10 cellular contexts compared by ENCODE assay signal in genomic region chr16:14284371-14284770, GRCh38.
DNase-seq lines count a peak whose midpoint lies in the region; ATAC-seq and FAIRE-seq lines count a peak whose summit lies in the region.
"Had no signal": no experiment of that assay in that cellular context is flagged by ENCODE, and none has a peak within 500 bp of the region (broad histone marks: within the 10 kb centered on the region; RNA-seq: fewer than 3 reads in every experiment).

No MANE protein-coding gene starts in this region.

- H3K9me3 ChIP-seq in skeletal muscle tissue (ENCODE audit: control insufficient read depth in 3 of 3, low read length in 3 of 3): peaks cover 0 to 2% (median under 1%) of the 10 kb centered on the region in 3 donors

- CTCF ChIA-PET in activated naive CD4-positive, alpha-beta T cell treated with anti-CD3 and anti-CD28 coated beads for 36 hours (lab: Charles Lee): interaction anchor here (1.3 kb wide), 1 partner anchor 361 kb away, joined by 3 read pairs; no protein-coding TSS in a partner anchor

- peaks cover 11 to 18% (median 12%) of the 10 kb centered on the region in 3 donors for H3K4me1 ChIP-seq in skeletal muscle tissue (ENCODE audit: control insufficient read depth in 3 of 3, insufficient read depth in 3 of 3, low read length in 3 of 3)

- no peak for ATAC-seq in effector memory CD8-positive, alpha-beta T cell (replicated peaks)

- peak overlapping the region; percentile 93 for H3K27ac ChIP-seq in skeletal muscle tissue (ENCODE audit: low read depth, low read length)

- no peak overlapping the region for H3K27ac Mint-ChIP-seq in activated naive CD4-positive, alpha-beta T cell treated with anti-CD3 and anti-CD28 coated beads for 36 hours
- peak overlapping the region; percentile 96 to 98 for H3K27ac Mint-ChIP-seq in effector memory CD8-positive, alpha-beta T cell

- H3K4me3 ChIP-seq in skeletal muscle tissue (ENCODE audit: low read length in 3 of 3): peak overlapping the region in 1 of 3 donors; percentile 87

- H3K27me3 Mint-ChIP-seq in activated naive CD4-positive, alpha-beta T cell treated with anti-CD3 and anti-CD28 coated beads for 36 hours (ENCODE audit: low read depth): no peaks in the 10 kb centered on the region
- H3K27me3 Mint-ChIP-seq in effector memory CD8-positive, alpha-beta T cell: no peaks in the 10 kb centered on the region

- H3K36me3 ChIP-seq in skeletal muscle tissue (ENCODE audit: control insufficient read depth in 3 of 3, insufficient read depth in 3 of 3, low read length in 3 of 3): no peaks in the 10 kb centered on the region

- peak overlapping the region in 1 of 3 donors; percentile 33 for H3K9ac ChIP-seq in skeletal muscle tissue (ENCODE audit: low read depth in 1 of 3, low read length in 3 of 3)

- intact Hi-C loops in activated naive CD4-positive, alpha-beta T cell treated with anti-CD3 and anti-CD28 coated beads for 36 hours (cut with micrococcal nuclease): no loop called here

- no peak for DNase-seq in activated naive CD4-positive, alpha-beta T cell treated with anti-CD3 and anti-CD28 coated beads for 36 hours
- DNase-seq in activated naive CD4-positive, alpha-beta T cell treated with Interleukin-2 at 50 U/mL for 16 hours: no peak
- DNase-seq in NCI-H748 treated with DMSO at 0.1 percent for 48 hours (lab: John Stamatoyannopoulos, UW): peak; percentile 7
- no peak for DNase-seq in effector memory CD8-positive, alpha-beta T cell
- no peak for DNase-seq in frontal cortex (ENCODE audit: low spot score in 2 of 2)
- no peak for DNase-seq in NCI-H524 treated with DMSO at 0.1 percent for 48 hours (lab: John Stamatoyannopoulos, UW)
- DNase-seq in Ammon's horn (ENCODE audit: low spot score): no peak
- DNase-seq: activated CD4-positive, alpha-beta T cell treated with anti-CD3 and anti-CD28 coated beads, Interleukin-2, amount 50 U/mL, for 1 hour; mucosa of descending colon had no signal

- H3K4me3 Mint-ChIP-seq in activated naive CD4-positive, alpha-beta T cell treated with anti-CD3 and anti-CD28 coated beads for 36 hours: peak overlapping the region; percentile 37
- peak overlapping the region in 1 of 2 donors; percentile 88 for H3K4me3 Mint-ChIP-seq in effector memory CD8-positive, alpha-beta T cell

- no peaks in the 10 kb centered on the region for H3K27me3 ChIP-seq in skeletal muscle tissue (ENCODE audit: control insufficient read depth in 3 of 3, insufficient read depth in 3 of 3, low read length in 3 of 3)

- peaks cover 8% of the 10 kb centered on the region for H3K4me1 Mint-ChIP-seq in activated naive CD4-positive, alpha-beta T cell treated with anti-CD3 and anti-CD28 coated beads for 36 hours (ENCODE audit: low read depth)
- peaks cover 12 to 15% of the 10 kb centered on the region in 2 donors for H3K4me1 Mint-ChIP-seq in effector memory CD8-positive, alpha-beta T cell (ENCODE audit: low read depth in 2 of 2)

- peaks cover 2% of the 10 kb centered on the region for H3K36me3 Mint-ChIP-seq in activated naive CD4-positive, alpha-beta T cell treated with anti-CD3 and anti-CD28 coated beads for 36 hours (ENCODE audit: low read depth)
- peaks cover 41% of the 10 kb centered on the region for H3K36me3 Mint-ChIP-seq in effector memory CD8-positive, alpha-beta T cell (ENCODE audit: insufficient read depth)

- FAIRE-seq in frontal cortex (lab: Jason Lieb, UNC): no peak

- H3K9me3 Mint-ChIP-seq in activated naive CD4-positive, alpha-beta T cell treated with anti-CD3 and anti-CD28 coated beads for 36 hours: peaks cover 8% of the 10 kb centered on the region
- H3K9me3 Mint-ChIP-seq in effector memory CD8-positive, alpha-beta T cell: peaks cover 3 to 7% of the 10 kb centered on the region in 2 donors
